ENCODE assay signal across 8 cellular contexts in genomic region chr10:80357000-80357803, GRCh38. TPM values are rescaled to one million over a fixed set of nuclear protein-coding genes. Genes with fewer than 3 reads are reported as not detected.
DNase-seq lines count a peak whose midpoint lies in the region; ATAC-seq lines count a peak whose summit lies in the region.

No MANE protein-coding gene starts in this region.

- no peaks in the 10 kb centered on the region for H3K27me3 ChIP-seq in neuron (ENCODE audit: insufficient read depth, low read length)

- peaks cover 8% of the 10 kb centered on the region for H3K4me1 ChIP-seq in neuron (ENCODE audit: insufficient read depth, low read length)

- H3K9me3 ChIP-seq in neuron (ENCODE audit: low read length), result no peaks in the 10 kb centered on the region

- H3K4me3 ChIP-seq in neuron (ENCODE audit: low read length), result peak overlapping the region; percentile 48

- ATAC-seq in esophagus mucosa (peak; percentile 74), GM18867 (IDR thresholded peaks at IDR 0.05; ENCODE audit: unreplicated experiment) (no peak)

- peak; percentile 48 for DNase-seq in COLO668 (lab: John Stamatoyannopoulos, UW; ENCODE audit: unreplicated experiment)
- DNase-seq in NCI-H510A (lab: John Stamatoyannopoulos, UW), result peak; percentile 72
- DNase-seq in T-helper 9 cell, result no peak
- no peak for DNase-seq in HCEC 1CT
- no peak for DNase-seq in EL

- no peaks in the 10 kb centered on the region for H3K36me3 ChIP-seq in neuron (ENCODE audit: insufficient read depth, low read length)

- peak overlapping the region; percentile 62 for H2AFZ ChIP-seq in neuron (ENCODE audit: low read depth, low read length)

RNA-seq across cellular contexts. Expression of gene DYDC2, which starts 0.6 kb away (rescaled TPM):
- not detected for total RNA-seq in esophagus mucosa

RNA-seq across cellular contexts. Expression of gene DYDC1, which starts 0.6 kb away (rescaled TPM):
- total RNA-seq in esophagus mucosa, result not detected

RNA-seq across cellular contexts. Expression of gene PRXL2A, which starts 51.1 kb away (rescaled TPM):
- total RNA-seq in esophagus mucosa, result 209 TPM

Comparison
In these comparisons a context has a peak if more than half of its experiments do, and no peak if none do; other contexts are left out.
1. DNase-seq: peak in COLO668 (single experiment) and NCI-H510A (single experiment); none in T-helper 9 cell (single experiment), HCEC 1CT (single experiment) and EL (single experiment).